Comparison of ENCODE assay signal across 21 cellular contexts in genomic region chr4:107541511-107541910, GRCh38.
DNase-seq lines count a peak whose midpoint lies in the region; FAIRE-seq and TF ChIP-seq lines count a peak whose summit lies in the region.
"Had no signal": no experiment of that assay in that cellular context is flagged by ENCODE, and none has a peak within 500 bp of the region (broad histone marks: within the 10 kb centered on the region; RNA-seq: fewer than 3 reads in every experiment).

No MANE protein-coding gene starts in this region.

- no peaks in the 10 kb centered on the region for H3K27me3 ChIP-seq in neural progenitor cell
- H3K27me3 ChIP-seq in mesendoderm (ENCODE audit: insufficient read depth, low read length, poor library complexity), result no peaks in the 10 kb centered on the region
- H3K27me3 ChIP-seq: BLaER1 had no signal

- H3F3A ChIP-seq in neural progenitor cell (ENCODE audit: low read depth), result no peaks in the 10 kb centered on the region

- no peaks in the 10 kb centered on the region for H3K36me3 Mint-ChIP-seq in neural progenitor cell
- H3K36me3 Mint-ChIP-seq: CD4-positive, CD25-positive, alpha-beta regulatory T cell; CD8-positive, alpha-beta T cell had no signal

- no peak overlapping the region for H4K8ac ChIP-seq in mesendoderm (ENCODE audit: low read depth, low read length)

- peaks cover 2% of the 10 kb centered on the region for H3K27me3 Mint-ChIP-seq in neural progenitor cell (ENCODE audit: insufficient read depth, low read depth)

- H3K4me2 ChIP-seq in neural progenitor cell (no peak overlapping the region), mesendoderm (ENCODE audit: low read length) (no peak overlapping the region)
- H3K4me2 ChIP-seq: BLaER1, GM23338 had no signal

- H3K79me2 ChIP-seq in neural progenitor cell (ENCODE audit: low read depth) (no peaks in the 10 kb centered on the region), mesendoderm (ENCODE audit: control insufficient read depth, insufficient read depth, low read length) (no peaks in the 10 kb centered on the region)

- DNase-seq in NCI-H226 (peak; percentile 34), left kidney (ENCODE audit: low read depth, low spot score) (peak; percentile 18), neural progenitor cell (ENCODE audit: low spot score) (no peak), urothelium cell line (ENCODE audit: low spot score) (no peak), NCI-H1417 treated with DMSO at 0.1 percent for 48 hours (lab: John Stamatoyannopoulos, UW) (no peak), NCI-H526 (lab: John Stamatoyannopoulos, UW) (no peak), mesendoderm (no peak)
- DNase-seq: Caco-2; CD4-positive, CD25-positive, alpha-beta regulatory T cell; CD8-positive, alpha-beta T cell; DMS153; GF-D8; H9 had no signal

- H3K36me3 ChIP-seq in neural progenitor cell (no peaks in the 10 kb centered on the region), mesendoderm (ENCODE audit: control insufficient read depth, insufficient read depth, low read length) (no peaks in the 10 kb centered on the region)
- H3K36me3 ChIP-seq: BLaER1 had no signal

- H3K9me3 Mint-ChIP-seq in neural progenitor cell, result no peaks in the 10 kb centered on the region
- H3K9me3 Mint-ChIP-seq: CD4-positive, CD25-positive, alpha-beta regulatory T cell; CD8-positive, alpha-beta T cell; GM23338; H9 had no signal

- H2BK5ac ChIP-seq in mesendoderm (ENCODE audit: low read length), result no peak overlapping the region

- no peak overlapping the region for H3K23ac ChIP-seq in mesendoderm (ENCODE audit: low read length)

- no peak overlapping the region for H3K56ac ChIP-seq in mesendoderm (ENCODE audit: low read length)

- H3K18ac ChIP-seq in mesendoderm (ENCODE audit: low read length), result no peak overlapping the region

- peak; percentile 56 for FAIRE-seq in urothelium cell line (lab: Jason Lieb, UNC)
- FAIRE-seq: A204.1, GM12891, GM18507 had no signal

- no peak overlapping the region for H2AK5ac ChIP-seq in mesendoderm (ENCODE audit: low read length)

- H3K4me3 Mint-ChIP-seq in neural progenitor cell, result no peak overlapping the region
- H3K4me3 Mint-ChIP-seq: B cell; CD4-positive, CD25-positive, alpha-beta regulatory T cell; CD8-positive, alpha-beta T cell; GM23338; H9 had no signal

- no peak overlapping the region for H3K27ac Mint-ChIP-seq in neural progenitor cell
- H3K27ac Mint-ChIP-seq: B cell; CD4-positive, CD25-positive, alpha-beta regulatory T cell; CD8-positive, alpha-beta T cell; GM23338 had no signal

- H3K27ac ChIP-seq in neural progenitor cell (no peak overlapping the region), mesendoderm (ENCODE audit: low read depth, low read length) (no peak overlapping the region)
- H3K27ac ChIP-seq: 22Rv1, BLaER1, C4-2B had no signal

- H3K9me3 ChIP-seq in neural progenitor cell (ENCODE audit: low read depth), result no peaks in the 10 kb centered on the region
- H3K9me3 ChIP-seq: BLaER1, Caco-2 had no signal

- H3K4ac ChIP-seq in mesendoderm (ENCODE audit: low read depth, low read length), result no peak overlapping the region

- no CpG with 5 or more reads among the region's 2 CpGs for WGBS in mesendoderm (ENCODE audit: extremely low coverage, insufficient coverage, low lambda C conversion rate)

- H3K79me1 ChIP-seq in mesendoderm (ENCODE audit: low read length), result no peaks in the 10 kb centered on the region

- H3K9ac ChIP-seq in neural progenitor cell, result no peak overlapping the region
- H3K9ac ChIP-seq in mesendoderm (ENCODE audit: low read length), result no peak overlapping the region
- H3K9ac ChIP-seq: BLaER1 had no signal

- peaks cover 6% of the 10 kb centered on the region for H3K4me1 Mint-ChIP-seq in neural progenitor cell
- H3K4me1 Mint-ChIP-seq: B cell; CD4-positive, CD25-positive, alpha-beta regulatory T cell; GM23338 had no signal

- H4K20me1 ChIP-seq in neural progenitor cell (ENCODE audit: low read depth), result no peaks in the 10 kb centered on the region
- H4K20me1 ChIP-seq: BLaER1 had no signal

- no peak overlapping the region for H2BK120ac ChIP-seq in mesendoderm (ENCODE audit: low read depth, low read length)

- TF ChIP-seq CTCF in neural progenitor cell (IDR thresholded peaks at IDR 0.05), result no peak

- no peak overlapping the region for H4K5ac ChIP-seq in mesendoderm (ENCODE audit: low read length)

- H2AFZ ChIP-seq in neural progenitor cell (replicated peaks), result peak overlapping the region; percentile 44
- H2AFZ ChIP-seq: GM23338 had no signal

- H3K4me3 ChIP-seq in neural progenitor cell, result no peak overlapping the region
- no peak overlapping the region for H3K4me3 ChIP-seq in mesendoderm (ENCODE audit: low read length)
- H3K4me3 ChIP-seq: BLaER1, GM23338 had no signal

- no peaks in the 10 kb centered on the region for H3K4me1 ChIP-seq in neural progenitor cell
- no peaks in the 10 kb centered on the region for H3K4me1 ChIP-seq in mesendoderm (ENCODE audit: control insufficient read depth, low read depth, low read length)
- H3K4me1 ChIP-seq: BLaER1, Caco-2 had no signal

- H2BK15ac ChIP-seq in mesendoderm (replicated peaks; ENCODE audit: low read depth), result no peak overlapping the region

Comparison
In these comparisons a context has a peak if more than half of its experiments do, and no peak if none do; other contexts are left out.
1. DNase-seq: peak in NCI-H226 (single experiment) and left kidney (single experiment); none in neural progenitor cell (single experiment), urothelium cell line (single experiment), NCI-H1417 treated with DMSO at 0.1 percent for 48 hours (single experiment), NCI-H526 (0 of 2) and mesendoderm (single experiment).